ENCODE assay signal across 2 cellular contexts in genomic region chr19:47200530-47200929, GRCh38.
TF ChIP-seq lines count a peak whose summit lies in the region.

No MANE protein-coding gene starts in this region.

TF ChIP-seq in GM23338, 12 proteins besides CTCF, POLR2A, EP300 and RAD21:
- TF ChIP-seq JUNB (IDR thresholded peaks at IDR 0.05; ENCODE audit: unreplicated experiment) (no peak), ETS1 (IDR thresholded peaks at IDR 0.05) (no peak), STAT1 (IDR thresholded peaks at IDR 0.05; ENCODE audit: unreplicated experiment) (no peak), REST (IDR thresholded peaks at IDR 0.05; ENCODE audit: unreplicated experiment) (no peak), ZNF114 (CRISPR knock-in tag; IDR thresholded peaks at IDR 0.05) (no peak), POLR2AphosphoS5 (IDR thresholded peaks at IDR 0.05; ENCODE audit: low read depth) (no peak), NANOG (IDR thresholded peaks at IDR 0.05; ENCODE audit: borderline replicate concordance) (no peak), ZNF331 (CRISPR knock-in tag; IDR thresholded peaks at IDR 0.05; ENCODE audit: low read depth) (no peak), EZH2 (IDR thresholded peaks at IDR 0.05; ENCODE audit: low read depth, unreplicated experiment) (no peak)

TF ChIP-seq in GM12878, 131 proteins besides CTCF, POLR2A, EP300 and RAD21:
- TF ChIP-seq ZNF207 (IDR thresholded peaks at IDR 0.05; ENCODE audit: borderline replicate concordance), result no peak
- TF ChIP-seq ZBTB40 (IDR thresholded peaks at IDR 0.05; ENCODE audit: borderline replicate concordance), result peak; percentile 84
- TF ChIP-seq KLF5 (IDR thresholded peaks at IDR 0.05; ENCODE audit: partially characterized antibody), result no peak
- TF ChIP-seq ATF7 (IDR thresholded peaks at IDR 0.05; ENCODE audit: low read depth), result no peak
